13 cellular contexts compared by ENCODE assay signal in the genomic region with DNA sequence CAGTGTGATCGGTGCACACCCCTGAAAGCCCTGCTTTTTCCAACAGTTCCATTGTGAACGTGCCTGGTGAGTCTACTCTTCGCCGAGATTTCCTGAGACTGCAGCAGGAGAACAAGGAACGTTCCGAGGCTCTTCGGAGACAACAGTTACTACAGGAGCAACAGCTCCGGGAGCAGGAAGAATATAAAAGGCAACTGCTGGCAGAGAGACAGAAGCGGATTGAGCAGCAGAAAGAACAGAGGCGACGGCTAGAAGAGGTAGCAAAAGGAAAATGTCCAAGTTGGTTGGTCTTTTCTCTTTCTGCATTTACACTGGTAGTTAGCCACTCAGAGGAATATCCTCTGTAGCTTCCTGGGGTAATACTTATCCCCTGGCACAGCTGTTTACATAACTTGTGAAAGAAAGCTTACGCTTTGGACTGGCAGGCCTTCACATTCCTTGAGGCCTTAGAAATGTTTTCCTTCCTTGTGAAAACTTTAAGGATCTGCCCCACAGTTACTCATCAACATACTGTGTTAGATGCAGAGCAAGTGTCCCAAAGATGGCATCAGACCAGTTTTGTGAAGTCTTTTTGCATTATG.
DNase-seq lines count a peak whose midpoint lies in the region; ATAC-seq and TF ChIP-seq lines count a peak whose summit lies in the region.
"Had no signal": no experiment of that assay in that cellular context is flagged by ENCODE, and none has a peak within 500 bp of the region (broad histone marks: within the 10 kb centered on the region; RNA-seq: fewer than 3 reads in every experiment).

No MANE protein-coding gene starts in this region.

- no peak overlapping the region for H3K4me2 ChIP-seq in fibroblast of lung (ENCODE audit: extremely low read depth, insufficient read depth, low read length)

- H3K9me3 Mint-ChIP-seq in stimulated activated memory B cell treated with anti-CD40 and anti-IgM and Interleukin-4, amounts not matched to agents 10 μg/mL and 1 μg/mL and 100 μg/mL, for 72 hours = no peaks in the 10 kb centered on the region
- H3K9me3 Mint-ChIP-seq: activated naive CD8-positive, alpha-beta T cell treated with anti-CD3 and anti-CD28 coated beads for 36 hours; T-helper 1 cell treated with Interleukin-12 subunit alpha and Interleukin-12 subunit beta and Interleukin-4 antibody, amounts not matched to agents 30 μg/mL and 1 μg/mL, for 36 hours had no signal

- 38% methylated on average over 12 of the region's 12 CpGs for WGBS in prostate gland

- no peak overlapping the region for H2AFZ ChIP-seq in fibroblast of lung (ENCODE audit: low read length)

- no peak for TF ChIP-seq POLR2A in prostate gland (IDR thresholded peaks at IDR 0.05)

- no peak overlapping the region for H3K27ac Mint-ChIP-seq in stimulated activated memory B cell treated with anti-CD40 and anti-IgM and Interleukin-4, amounts not matched to agents 10 μg/mL and 1 μg/mL and 100 μg/mL, for 72 hours
- H3K27ac Mint-ChIP-seq: activated naive CD8-positive, alpha-beta T cell treated with anti-CD3 and anti-CD28 coated beads for 36 hours; T-helper 1 cell treated with Interleukin-12 subunit alpha and Interleukin-12 subunit beta and Interleukin-4 antibody, amounts not matched to agents 30 μg/mL and 1 μg/mL, for 36 hours had no signal

- peak; percentile 45 for DNase-seq in AG20443 (ENCODE audit: low spot score)
- peak; percentile 86 for DNase-seq in amniotic epithelial cell (ENCODE audit: low read depth)
- DNase-seq in fibroblast of lung (ENCODE audit: low read depth in 2 of 2) = peak; percentile 69 to 89
- DNase-seq in prostate gland (ENCODE audit: low spot score) = peak; percentile 35
- no peak for DNase-seq in KG1 (lab: John Stamatoyannopoulos, UW)
- no peak for DNase-seq in central memory CD4-positive, alpha-beta T cell
- DNase-seq: activated naive CD8-positive, alpha-beta T cell treated with anti-CD3 and anti-CD28 coated beads for 36 hours; NCI-H1930; stimulated activated naive CD4-positive, alpha-beta T cell treated with Interleukin-2 at 50 U/mL for 16 hours had no signal

- H3K36me3 Mint-ChIP-seq in stimulated activated memory B cell treated with anti-CD40 and anti-IgM and Interleukin-4, amounts not matched to agents 10 μg/mL and 1 μg/mL and 100 μg/mL, for 72 hours = peaks cover 67% of the 10 kb centered on the region

- H3K79me2 ChIP-seq in fibroblast of lung (ENCODE audit: control insufficient read depth, insufficient read depth, low read length) = peaks cover 21% of the 10 kb centered on the region

- H3K4me1 Mint-ChIP-seq in stimulated activated memory B cell treated with anti-CD40 and anti-IgM and Interleukin-4, amounts not matched to agents 10 μg/mL and 1 μg/mL and 100 μg/mL, for 72 hours = peaks cover 29% of the 10 kb centered on the region

- no peak overlapping the region for H3K9ac ChIP-seq in fibroblast of lung (ENCODE audit: insufficient read depth, low read length)

- no peak overlapping the region for H3K4me3 ChIP-seq in fibroblast of lung (replicated peaks in 1 of 4; ENCODE audit: control extremely low read depth in 1 of 4, insufficient read depth in 1 of 4, low read depth in 3 of 4, low read length in 4 of 4)
- no peak overlapping the region for H3K4me3 ChIP-seq in prostate gland

- no peak for TF ChIP-seq CTCF in fibroblast of lung (conservative IDR thresholded peaks at IDR 0.05 in 1 of 2, IDR thresholded peaks at IDR 0.05 in 1 of 2; ENCODE audit: low read depth in 1 of 2, low read length in 2 of 2)
- TF ChIP-seq CTCF in prostate gland (IDR thresholded peaks at IDR 0.05) = no peak

- no peaks in the 10 kb centered on the region for H3K27me3 ChIP-seq in fibroblast of lung (ENCODE audit: control insufficient read depth, insufficient read depth, low read length)
- no peaks in the 10 kb centered on the region for H3K27me3 ChIP-seq in prostate gland (replicated peaks; ENCODE audit: insufficient read depth)

- no peak for ATAC-seq in HG03439 (IDR thresholded peaks at IDR 0.05; ENCODE audit: unreplicated experiment)
- no peak for ATAC-seq in stimulated activated memory B cell treated with anti-CD40 and anti-IgM and Interleukin-4, amounts not matched to agents 10 μg/mL and 1 μg/mL and 100 μg/mL, for 72 hours

- H3K27ac ChIP-seq in fibroblast of lung (ENCODE audit: insufficient read depth, low read length) (no peak overlapping the region), prostate gland (peak overlapping the region; percentile 15 to 48)
- H3K27ac ChIP-seq: C4-2B had no signal

- no peaks in the 10 kb centered on the region for H4K20me1 ChIP-seq in fibroblast of lung (ENCODE audit: control insufficient read depth, extremely low read depth, insufficient read depth, low read length)

- intact Hi-C loops in prostate gland (cut with DNase I) = no loop called here

- peaks cover 9% of the 10 kb centered on the region for H3K36me3 ChIP-seq in fibroblast of lung (ENCODE audit: control insufficient read depth, insufficient read depth, low read length)
- H3K36me3 ChIP-seq in prostate gland = no peaks in the 10 kb centered on the region

- H3K27me3 Mint-ChIP-seq in stimulated activated memory B cell treated with anti-CD40 and anti-IgM and Interleukin-4, amounts not matched to agents 10 μg/mL and 1 μg/mL and 100 μg/mL, for 72 hours = no peaks in the 10 kb centered on the region
- H3K27me3 Mint-ChIP-seq: activated naive CD8-positive, alpha-beta T cell treated with anti-CD3 and anti-CD28 coated beads for 36 hours had no signal

- H3K4me1 ChIP-seq in fibroblast of lung (ENCODE audit: control insufficient read depth, extremely low read depth, insufficient read depth, low read length) (peaks cover 17% of the 10 kb centered on the region), prostate gland (replicated peaks) (no peaks in the 10 kb centered on the region)

- no peak overlapping the region for H3K4me3 Mint-ChIP-seq in stimulated activated memory B cell treated with anti-CD40 and anti-IgM and Interleukin-4, amounts not matched to agents 10 μg/mL and 1 μg/mL and 100 μg/mL, for 72 hours
- H3K4me3 Mint-ChIP-seq: activated naive CD8-positive, alpha-beta T cell treated with anti-CD3 and anti-CD28 coated beads for 36 hours; T-helper 1 cell treated with Interleukin-12 subunit alpha and Interleukin-12 subunit beta and Interleukin-4 antibody, amounts not matched to agents 30 μg/mL and 1 μg/mL, for 36 hours had no signal

- H3K9me3 ChIP-seq in fibroblast of lung (ENCODE audit: control insufficient read depth, insufficient read depth, low read depth, low read length) (no peaks in the 10 kb centered on the region), prostate gland (no peaks in the 10 kb centered on the region)

Comparison
In these comparisons a context has a peak if more than half of its experiments do, and no peak if none do; other contexts are left out.
1. DNase-seq: peak in AG20443 (single experiment), amniotic epithelial cell (single experiment), fibroblast of lung (2 of 2) and prostate gland (single experiment); none in KG1 (single experiment) and central memory CD4-positive, alpha-beta T cell (single experiment).